8 cellular contexts compared by ENCODE assay signal in genomic region chr14:64541261-64541970, GRCh38. TPM values are rescaled to one million over a fixed set of nuclear protein-coding genes. Genes with fewer than 3 reads are reported as not detected.
DNase-seq lines count a peak whose midpoint lies in the region; ATAC-seq and TF ChIP-seq lines count a peak whose summit lies in the region.

No MANE protein-coding gene starts in this region.

- peak overlapping the region; percentile 68 for H3K4me3 ChIP-seq in suprapubic skin

- peak overlapping the region; percentile 97 for H3K4me3 Mint-ChIP-seq in activated naive CD8-positive, alpha-beta T cell

- peaks cover 47% of the 10 kb centered on the region for H3K4me1 ChIP-seq in suprapubic skin

- no CpG with 5 or more reads among the region's 73 CpGs for WGBS in suprapubic skin

- no peaks in the 10 kb centered on the region for H3K9me3 ChIP-seq in suprapubic skin

- peak overlapping the region; percentile 3 for H3K27ac Mint-ChIP-seq in activated naive CD8-positive, alpha-beta T cell

- no peak for ATAC-seq in HG02798 (IDR thresholded peaks at IDR 0.05; ENCODE audit: poor library complexity, unreplicated experiment)

- peaks cover 1% of the 10 kb centered on the region for H3K27me3 Mint-ChIP-seq in activated naive CD8-positive, alpha-beta T cell

- H3K4me1 Mint-ChIP-seq in activated naive CD8-positive, alpha-beta T cell (ENCODE audit: low read depth), result peaks cover 33% of the 10 kb centered on the region

- TF ChIP-seq CTCF in suprapubic skin (IDR thresholded peaks at IDR 0.05), result no peak

- H3K27me3 ChIP-seq in suprapubic skin, result peaks cover 6% of the 10 kb centered on the region

- TF ChIP-seq POLR2A in suprapubic skin (IDR thresholded peaks at IDR 0.05), result no peak

- no peaks in the 10 kb centered on the region for H3K36me3 Mint-ChIP-seq in activated naive CD8-positive, alpha-beta T cell

- H3K9me3 Mint-ChIP-seq in activated naive CD8-positive, alpha-beta T cell (ENCODE audit: low read depth), result no peaks in the 10 kb centered on the region

- H3K27ac ChIP-seq in suprapubic skin, result no peak overlapping the region

- H3K36me3 ChIP-seq in suprapubic skin, result no peaks in the 10 kb centered on the region

- no peak for TF ChIP-seq EP300 in suprapubic skin (IDR thresholded peaks at IDR 0.05)

- peak; percentile 6 to 8 for DNase-seq in activated CD4-positive, alpha-beta T cell treated with anti-CD3 and anti-CD28 coated beads for 4 hours
- DNase-seq in activated CD4-positive, alpha-beta T cell treated with anti-CD3 and anti-CD28 coated beads, Interleukin-2, amount 50 U/mL, for 48 hours, result no peak
- DNase-seq in islet precursor cell, result peak; percentile 49
- DNase-seq in suprapubic skin (ENCODE audit: low spot score in 2 of 2), result peak; percentile 78 to 82
- no peak for DNase-seq in stimulated activated naive CD4-positive, alpha-beta T cell treated with Interleukin-2 at 50 U/mL for 16 hours (lab: John Stamatoyannopoulos, UW)
- DNase-seq in ureter (ENCODE audit: low spot score), result no peak

RNA-seq across cellular contexts. Expression of gene HSPA2, which starts 0.9 kb away (rescaled TPM):
- total RNA-seq in suprapubic skin (10 to 100 TPM; 70.8 to 98.0 (median 91.6) TPM), ureter (36.7 TPM)

RNA-seq across cellular contexts. Expression of gene PPP1R36, which starts 8.3 kb away (rescaled TPM):
- total RNA-seq in suprapubic skin, result 1 to 10 TPM in 2 of 4 donors, under 1 TPM in 1, not detected in 1; 0.72 to 2.7 (median 1.5) TPM
- total RNA-seq in ureter, result 4.6 TPM

RNA-seq across cellular contexts. Expression of gene ZBTB1, which starts 36.8 kb away (rescaled TPM):
- total RNA-seq in suprapubic skin (100 to 1,000 TPM in 1 of 4 donors, 10 to 100 TPM in 3; 33.4 to 129 (median 59.8) TPM), ureter (51.1 TPM)

RNA-seq across cellular contexts. Expression of gene ZBTB25, which starts 37.8 kb away (rescaled TPM):
- 10 to 100 TPM in 3 of 4 donors, 1 to 10 TPM in 1; 5.9 to 29.9 (median 11.4) TPM for total RNA-seq in suprapubic skin
- total RNA-seq in ureter, result 23.8 TPM

Comparison
In these comparisons a context has a peak if more than half of its experiments do, and no peak if none do; other contexts are left out.
1. DNase-seq: peak in activated CD4-positive, alpha-beta T cell treated with anti-CD3 and anti-CD28 coated beads for 4 hours (2 of 2), islet precursor cell (single experiment) and suprapubic skin (2 of 2); none in activated CD4-positive, alpha-beta T cell treated with anti-CD3 and anti-CD28 coated beads, Interleukin-2, amount 50 U/mL, for 48 hours (0 of 2), stimulated activated naive CD4-positive, alpha-beta T cell treated with Interleukin-2 at 50 U/mL for 16 hours (single experiment) and ureter (single experiment).